Comparison of ENCODE assay signal across 17 cellular contexts in genomic region chr7:1223196-1224092, GRCh38. TPM values are rescaled to one million over a fixed set of nuclear protein-coding genes. Genes with fewer than 3 reads are reported as not detected.
DNase-seq lines count a peak whose midpoint lies in the region; ATAC-seq, FAIRE-seq and TF ChIP-seq lines count a peak whose summit lies in the region.
"Had no signal": no experiment of that assay in that cellular context is flagged by ENCODE, and none has a peak within 500 bp of the region (broad histone marks: within the 10 kb centered on the region; RNA-seq: fewer than 3 reads in every experiment).

No MANE protein-coding gene starts in this region.

- no TSS peak for BruUV-seq in PC-3 (replicated peaks; lab: Mats Ljungman, UMichigan)

- peaks cover 62% of the 10 kb centered on the region for H3K27me3 ChIP-seq in PC-3 (ENCODE audit: low read length)

- no peak overlapping the region for H3K9ac ChIP-seq in PC-3 (ENCODE audit: low read length)

- no peaks in the 10 kb centered on the region for H4K20me1 ChIP-seq in PC-3 (ENCODE audit: low read length)

- H3K27ac ChIP-seq in PC-3 (ENCODE audit: low read length) = no peak overlapping the region
- H3K27ac ChIP-seq: adrenal gland, lower lobe of right lung had no signal

- no peak for DNase-seq in activated naive CD8-positive, alpha-beta T cell treated with anti-CD3 and anti-CD28 coated beads, Interleukin-2, amount 50 U/mL, for 24 hours
- DNase-seq in activated naive CD8-positive, alpha-beta T cell treated with anti-CD3 and anti-CD28 coated beads for 36 hours = no peak
- DNase-seq in PC-3 (no peak), epithelial cell of proximal tubule (ENCODE audit: low read depth) (no peak), urothelium cell line (ENCODE audit: low spot score) (no peak), AG20443 (ENCODE audit: low spot score) (no peak), HK-2 (ENCODE audit: unreplicated experiment) (no peak), NOMO-1 treated with DMSO at 0.1 percent for 48 hours (lab: John Stamatoyannopoulos, UW; ENCODE audit: unreplicated experiment) (no peak)
- DNase-seq: adrenal gland; lower lobe of right lung; NCI-H2081 treated with DMSO at 0.1 percent for 48 hours; stimulated activated CD4-positive, alpha-beta T cell treated with anti-CD3 and anti-CD28 coated beads, Interleukin-15, amount 100 ng/mL, for 24 hours; stimulated activated CD8-positive, alpha-beta memory T cell treated with anti-CD3 and anti-CD28 coated beads, Interleukin-4, amount 100 ng/mL, for 48 hours had no signal

- intact Hi-C loops in PC-3 (cut with micrococcal nuclease) = no loop called here

- H3K4me3 Mint-ChIP-seq in activated naive CD8-positive, alpha-beta T cell treated with anti-CD3 and anti-CD28 coated beads, Interleukin-2, amount 50 U/mL, for 24 hours = no peak overlapping the region
- H3K4me3 Mint-ChIP-seq in activated naive CD8-positive, alpha-beta T cell treated with anti-CD3 and anti-CD28 coated beads for 36 hours = no peak overlapping the region

- no peaks in the 10 kb centered on the region for H3K9me2 ChIP-seq in PC-3 (replicated peaks; ENCODE audit: low read length)

- H3K79me2 ChIP-seq in PC-3 (ENCODE audit: low read length) = no peaks in the 10 kb centered on the region

- peak; percentile 55 for FAIRE-seq in urothelium cell line (lab: Jason Lieb, UNC)

- no peak overlapping the region for H3K4me2 ChIP-seq in PC-3 (ENCODE audit: low read length)

- no peak overlapping the region for H3K27ac Mint-ChIP-seq in activated naive CD8-positive, alpha-beta T cell treated with anti-CD3 and anti-CD28 coated beads, Interleukin-2, amount 50 U/mL, for 24 hours
- no peak overlapping the region for H3K27ac Mint-ChIP-seq in activated naive CD8-positive, alpha-beta T cell treated with anti-CD3 and anti-CD28 coated beads for 36 hours

- ATAC-seq in activated naive CD8-positive, alpha-beta T cell treated with anti-CD3 and anti-CD28 coated beads, Interleukin-2, amount 50 U/mL, for 24 hours = peak; percentile 31
- ATAC-seq in PC-3 = peak; percentile 21; the same call in 1 of the 2 replicates

- H3F3A ChIP-seq in PC-3 (ENCODE audit: low read length, unreplicated experiment) = no peaks in the 10 kb centered on the region

- peaks cover 2% of the 10 kb centered on the region for H3K4me1 Mint-ChIP-seq in activated naive CD8-positive, alpha-beta T cell treated with anti-CD3 and anti-CD28 coated beads, Interleukin-2, amount 50 U/mL, for 24 hours
- peaks cover 6% of the 10 kb centered on the region for H3K4me1 Mint-ChIP-seq in activated naive CD8-positive, alpha-beta T cell treated with anti-CD3 and anti-CD28 coated beads for 36 hours

- no peaks in the 10 kb centered on the region for H3K36me3 Mint-ChIP-seq in activated naive CD8-positive, alpha-beta T cell treated with anti-CD3 and anti-CD28 coated beads, Interleukin-2, amount 50 U/mL, for 24 hours (ENCODE audit: low read depth)
- H3K36me3 Mint-ChIP-seq in activated naive CD8-positive, alpha-beta T cell treated with anti-CD3 and anti-CD28 coated beads for 36 hours = no peaks in the 10 kb centered on the region

- no peaks in the 10 kb centered on the region for H3K9me3 ChIP-seq in PC-3 (ENCODE audit: low read length)
- H3K9me3 ChIP-seq: adrenal gland, lower lobe of right lung had no signal

- CTCF ChIA-PET in PC-3 (lab: Charles Lee) = no interaction called here

- POLR2A ChIA-PET in PC-3 (lab: Charles Lee; ENCODE audit: unreplicated experiment) = no interaction called here

- H3K4me3 ChIP-seq in PC-3 (ENCODE audit: low read length) (no peak overlapping the region), epithelial cell of proximal tubule (ENCODE audit: low read depth, low read length) (no peak overlapping the region)
- H3K4me3 ChIP-seq: adrenal gland, lower lobe of right lung had no signal

- peaks cover 66% of the 10 kb centered on the region for H3K27me3 Mint-ChIP-seq in activated naive CD8-positive, alpha-beta T cell treated with anti-CD3 and anti-CD28 coated beads, Interleukin-2, amount 50 U/mL, for 24 hours
- peaks cover 84% of the 10 kb centered on the region for H3K27me3 Mint-ChIP-seq in activated naive CD8-positive, alpha-beta T cell treated with anti-CD3 and anti-CD28 coated beads for 36 hours

- H2AFZ ChIP-seq in PC-3 (ENCODE audit: low read length) = no peak overlapping the region

- H3K9me3 Mint-ChIP-seq in activated naive CD8-positive, alpha-beta T cell treated with anti-CD3 and anti-CD28 coated beads, Interleukin-2, amount 50 U/mL, for 24 hours = no peaks in the 10 kb centered on the region
- no peaks in the 10 kb centered on the region for H3K9me3 Mint-ChIP-seq in activated naive CD8-positive, alpha-beta T cell treated with anti-CD3 and anti-CD28 coated beads for 36 hours

- H3K4me1 ChIP-seq in PC-3 (ENCODE audit: insufficient read depth, low read length) = no peaks in the 10 kb centered on the region
- H3K4me1 ChIP-seq: adrenal gland, lower lobe of right lung had no signal

- H3K36me3 ChIP-seq in PC-3 (ENCODE audit: low read depth, low read length) = no peaks in the 10 kb centered on the region
- H3K36me3 ChIP-seq: adrenal gland, lower lobe of right lung had no signal

- TF ChIP-seq CTCF in PC-3 (conservative IDR thresholded peaks at IDR 0.05; ENCODE audit: low read depth, low read length) = no peak
- peak; percentile 14 for TF ChIP-seq CTCF in epithelial cell of proximal tubule (conservative IDR thresholded peaks at IDR 0.05; ENCODE audit: low read depth, low read length)

RNA-seq across cellular contexts. Expression of gene UNCX, which starts 9.2 kb away (rescaled TPM):
- not detected for total RNA-seq in activated naive CD8-positive, alpha-beta T cell treated with anti-CD3 and anti-CD28 coated beads for 36 hours
- not detected in 2 replicates for total RNA-seq in PC-3 (2014; rRNA removed)
- 0.65 and 1.7 TPM in 2 replicates for total RNA-seq in epithelial cell of proximal tubule
- total RNA-seq: activated CD8-positive, alpha-beta memory T cell treated with anti-CD3 and anti-CD28 coated beads for 36 hours; adrenal gland; dermis microvascular lymphatic vessel endothelial cell; lower lobe of right lung; osteocyte; ureter had no signal
